Comparison of ENCODE assay signal across 26 cellular contexts in the genomic region with DNA sequence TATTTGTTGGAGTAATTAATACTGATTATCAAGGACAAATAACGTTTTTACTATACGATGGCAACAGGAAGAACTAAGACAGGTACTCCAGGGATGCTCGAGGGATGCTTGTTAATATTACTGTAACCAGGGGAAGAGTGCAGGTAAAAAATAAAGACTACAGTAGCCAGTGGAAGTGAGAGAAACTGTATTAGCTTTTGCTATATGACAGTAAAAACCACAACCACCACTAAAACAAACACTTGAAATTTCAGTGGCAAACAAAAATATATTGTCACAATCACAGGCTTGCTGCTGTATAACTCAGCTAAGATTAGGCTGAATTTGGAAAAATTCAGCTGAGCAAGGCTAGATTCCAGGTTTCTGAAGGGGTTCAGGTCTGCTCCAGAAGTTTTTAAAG.
"Had no signal": no experiment of that assay in that cellular context is flagged by ENCODE, and none has a peak within 500 bp of the region (broad histone marks: within the 10 kb centered on the region; RNA-seq: fewer than 3 reads in every experiment).

No MANE protein-coding gene starts in this region.

- H3K27me3 ChIP-seq: gastrocnemius medialis, hepatocyte, right atrium auricular region, stomach, thyroid gland, upper lobe of left lung, vagina had no signal

- H3K27me3 Mint-ChIP-seq: activated B cell treated with CpG ODN at 0.5 μM for 24 hours; activated CD8-positive, alpha-beta T cell treated with anti-CD3 and anti-CD28 coated beads for 36 hours; activated naive CD4-positive, alpha-beta T cell treated with anti-CD3 and anti-CD28 coated beads, Interleukin-2, amount 50 U/mL, for 24 hours; activated naive CD8-positive, alpha-beta T cell treated with anti-CD3 and anti-CD28 coated beads, Interleukin-2, amount 50 U/mL, for 24 hours; effector memory CD8-positive, alpha-beta T cell; natural killer cell treated with Interleukin-12 subunit alpha and Interleukin-12 subunit beta and Interleukin-15 and Interleukin-18, amount 100 ng/mL, for 72 hours; stimulated activated naive B cell treated with anti-CD40 and anti-IgM and Interleukin-4, amounts not matched to agents 10 μg/mL and 1 μg/mL and 100 μg/mL, for 72 hours had no signal

- ATAC-seq: activated CD8-positive, alpha-beta T cell treated with anti-CD3 and anti-CD28 coated beads for 36 hours; activated naive CD8-positive, alpha-beta T cell treated with anti-CD3 and anti-CD28 coated beads, Interleukin-2, amount 50 U/mL, for 24 hours; activated T-cell treated with anti-CD3 and anti-CD28 coated beads, Interleukin-2, amount 50 U/mL, for 4 hours; effector memory CD8-positive, alpha-beta T cell; gastrocnemius medialis; mucosa of descending colon; natural killer cell treated with Interleukin-12 subunit alpha and Interleukin-12 subunit beta and Interleukin-15 and Interleukin-18, amount 100 ng/mL, for 72 hours; stimulated activated naive B cell treated with anti-CD40 and anti-IgM and Interleukin-4, amounts not matched to agents 10 μg/mL and 1 μg/mL and 100 μg/mL, for 72 hours had no signal

- H3K36me3 ChIP-seq: gastrocnemius medialis, left ventricle myocardium inferior, right atrium auricular region, stomach, thyroid gland, upper lobe of left lung, vagina had no signal

- DNase-seq: activated B cell treated with CpG ODN at 0.5 μM for 24 hours; activated CD4-positive, alpha-beta T cell treated with anti-CD3 and anti-CD28 coated beads, Interleukin-2, amount 50 U/mL, for 1 hour; activated CD8-positive, alpha-beta T cell treated with anti-CD3 and anti-CD28 coated beads for 36 hours; activated naive CD8-positive, alpha-beta T cell treated with anti-CD3 and anti-CD28 coated beads, Interleukin-2, amount 50 U/mL, for 24 hours; activated T-cell treated with anti-CD3 and anti-CD28 coated beads, Interleukin-2, amount 50 U/mL, for 4 hours; amygdala; caudate nucleus; cortex of kidney; effector memory CD8-positive, alpha-beta T cell; erythroblast; gastrocnemius medialis; islet precursor cell; left ventricle myocardium inferior; mucosa of descending colon; stimulated activated CD4-positive, alpha-beta T cell treated with anti-CD3 and anti-CD28 coated beads, Interleukin-15, amount 100 ng/mL, for 24 hours; stimulated activated CD4-positive, alpha-beta T cell treated with anti-CD3 and anti-CD28 coated beads, Interleukin-2, amount 100 ng/mL, for 24 hours; stimulated activated naive B cell treated with anti-CD40 and anti-IgM and Interleukin-4, amounts not matched to agents 10 μg/mL and 1 μg/mL and 100 μg/mL, for 72 hours; stomach; thyroid gland; upper lobe of left lung had no signal

- H3K27ac Mint-ChIP-seq: activated B cell treated with CpG ODN at 0.5 μM for 24 hours; activated CD8-positive, alpha-beta T cell treated with anti-CD3 and anti-CD28 coated beads for 36 hours; activated naive CD4-positive, alpha-beta T cell treated with anti-CD3 and anti-CD28 coated beads, Interleukin-2, amount 50 U/mL, for 24 hours; activated naive CD8-positive, alpha-beta T cell treated with anti-CD3 and anti-CD28 coated beads, Interleukin-2, amount 50 U/mL, for 24 hours; activated T-helper 2 cell treated with anti-CD3 and anti-CD28 coated beads, Interferon-gamma antibody, Interleukin-2, Interleukin-4, amounts not matched to agents 10 μg/mL and 5 μg/mL and 100 μg/mL, durations not matched to agents 14 hours and 24 hours and 36 hours; effector memory CD8-positive, alpha-beta T cell; natural killer cell treated with Interleukin-12 subunit alpha and Interleukin-12 subunit beta and Interleukin-15 and Interleukin-18, amount 100 ng/mL, for 72 hours; stimulated activated naive B cell treated with anti-CD40 and anti-IgM and Interleukin-4, amounts not matched to agents 10 μg/mL and 1 μg/mL and 100 μg/mL, for 72 hours had no signal

- H3K27ac ChIP-seq: gastrocnemius medialis, hepatocyte, left ventricle myocardium inferior, right atrium auricular region, stomach, thyroid gland, upper lobe of left lung, vagina had no signal

- H3K4me3 Mint-ChIP-seq: activated B cell treated with CpG ODN at 0.5 μM for 24 hours; activated CD8-positive, alpha-beta T cell treated with anti-CD3 and anti-CD28 coated beads for 36 hours; activated naive CD4-positive, alpha-beta T cell treated with anti-CD3 and anti-CD28 coated beads, Interleukin-2, amount 50 U/mL, for 24 hours; activated naive CD8-positive, alpha-beta T cell treated with anti-CD3 and anti-CD28 coated beads, Interleukin-2, amount 50 U/mL, for 24 hours; activated T-cell treated with anti-CD3 and anti-CD28 coated beads, Interleukin-2, amount 50 U/mL, for 4 hours; effector memory CD8-positive, alpha-beta T cell; natural killer cell treated with Interleukin-12 subunit alpha and Interleukin-12 subunit beta and Interleukin-15 and Interleukin-18, amount 100 ng/mL, for 72 hours; stimulated activated naive B cell treated with anti-CD40 and anti-IgM and Interleukin-4, amounts not matched to agents 10 μg/mL and 1 μg/mL and 100 μg/mL, for 72 hours had no signal

- H3K4me1 Mint-ChIP-seq: activated B cell treated with CpG ODN at 0.5 μM for 24 hours; activated naive CD4-positive, alpha-beta T cell treated with anti-CD3 and anti-CD28 coated beads, Interleukin-2, amount 50 U/mL, for 24 hours; activated naive CD8-positive, alpha-beta T cell treated with anti-CD3 and anti-CD28 coated beads, Interleukin-2, amount 50 U/mL, for 24 hours; stimulated activated naive B cell treated with anti-CD40 and anti-IgM and Interleukin-4, amounts not matched to agents 10 μg/mL and 1 μg/mL and 100 μg/mL, for 72 hours had no signal

- H3K4me3 ChIP-seq: gastrocnemius medialis, hepatocyte, left ventricle myocardium inferior, mucosa of descending colon, right atrium auricular region, stomach, thyroid gland, upper lobe of left lung, vagina had no signal

- H3K4me1 ChIP-seq: gastrocnemius medialis, left ventricle myocardium inferior, right atrium auricular region, stomach, thyroid gland, upper lobe of left lung, vagina had no signal

- H3K9me3 ChIP-seq: gastrocnemius medialis, left ventricle myocardium inferior, mucosa of descending colon, right atrium auricular region, stomach, thyroid gland, upper lobe of left lung, vagina had no signal

- H3K36me3 Mint-ChIP-seq: activated naive CD4-positive, alpha-beta T cell treated with anti-CD3 and anti-CD28 coated beads, Interleukin-2, amount 50 U/mL, for 24 hours; natural killer cell treated with Interleukin-12 subunit alpha and Interleukin-12 subunit beta and Interleukin-15 and Interleukin-18, amount 100 ng/mL, for 72 hours; stimulated activated naive B cell treated with anti-CD40 and anti-IgM and Interleukin-4, amounts not matched to agents 10 μg/mL and 1 μg/mL and 100 μg/mL, for 72 hours had no signal

- H3K9me3 Mint-ChIP-seq: activated naive CD4-positive, alpha-beta T cell treated with anti-CD3 and anti-CD28 coated beads, Interleukin-2, amount 50 U/mL, for 24 hours; stimulated activated naive B cell treated with anti-CD40 and anti-IgM and Interleukin-4, amounts not matched to agents 10 μg/mL and 1 μg/mL and 100 μg/mL, for 72 hours had no signal
